11 cellular contexts compared by ENCODE assay signal in genomic region chr22:38945693-38946338, GRCh38. TPM values are rescaled to one million over a fixed set of nuclear protein-coding genes. Genes with fewer than 3 reads are reported as not detected.
"Had no signal": no experiment of that assay in that cellular context is flagged by ENCODE, and none has a peak within 500 bp of the region (broad histone marks: within the 10 kb centered on the region; RNA-seq: fewer than 3 reads in every experiment).

No MANE protein-coding gene starts in this region.

RNA-seq across cellular contexts. Expression of gene APOBEC3A, which starts 11.6 kb away (rescaled TPM):
- total RNA-seq: chondrocyte, dermis microvascular lymphatic vessel endothelial cell, endodermal cell, endothelial cell of umbilical vein, fibroblast of lung, frontal cortex, glomerular endothelial cell, neural crest cell, occipital lobe, uterus had no signal
- polyA plus RNA-seq: endothelial cell of umbilical vein, fibroblast of lung had no signal

RNA-seq across cellular contexts. Expression of gene APOBEC3B, which starts 36.3 kb away (rescaled TPM):
- total RNA-seq: frontal cortex, occipital lobe had no signal
- polyA plus RNA-seq: naive thymus-derived CD4-positive, alpha-beta T cell had no signal
